ENCODE assay signal across 9 cellular contexts in genomic region chr2:88099798-88100488, GRCh38. TPM values are rescaled to one million over a fixed set of nuclear protein-coding genes. Genes with fewer than 3 reads are reported as not detected.
A peak's percentile ranks its signal among the peaks of the same experiment; 100 is the strongest.
DNase-seq lines count a peak whose midpoint lies in the region; ATAC-seq and TF ChIP-seq lines count a peak whose summit lies in the region.
"Had no signal": no experiment of that assay in that cellular context is flagged by ENCODE, and none has a peak within 500 bp of the region (broad histone marks: within the 10 kb centered on the region; RNA-seq: fewer than 3 reads in every experiment).

No MANE protein-coding gene starts in this region.

- H3K27me3 Mint-ChIP-seq in endodermal cell (ENCODE audit: insufficient read depth) = peaks cover 12% of the 10 kb centered on the region
- peaks cover 2% of the 10 kb centered on the region for H3K27me3 Mint-ChIP-seq in activated naive CD8-positive, alpha-beta T cell treated with anti-CD3 and anti-CD28 coated beads, Interleukin-2, amount 50 U/mL, for 24 hours

- H3K4me2 ChIP-seq in mesenchymal stem cell (ENCODE audit: low read length, poor library complexity, severe bottlenecking) = no peak overlapping the region

- no peaks in the 10 kb centered on the region for H3K27me3 ChIP-seq in endodermal cell (ENCODE audit: control insufficient read depth, insufficient read depth, low read length, poor library complexity, severe bottlenecking)
- H3K27me3 ChIP-seq in mesenchymal stem cell (ENCODE audit: control insufficient read depth in 1 of 2, insufficient read depth in 1 of 2, low read length in 2 of 2) = peaks cover 22 to 28% of the 10 kb centered on the region in 2 experiments

- H3K4me3 ChIP-seq in endodermal cell (ENCODE audit: low read length) (no peak overlapping the region), mesenchymal stem cell (ENCODE audit: insufficient read depth in 1 of 2, low read depth in 1 of 2, low read length in 2 of 2) (no peak overlapping the region)

- no peak overlapping the region for H2BK15ac ChIP-seq in mesenchymal stem cell (ENCODE audit: low read depth, poor library complexity, severe bottlenecking)

- no peak overlapping the region for H4K91ac ChIP-seq in mesenchymal stem cell (ENCODE audit: low read length)

- no peak overlapping the region for H2BK12ac ChIP-seq in mesenchymal stem cell (ENCODE audit: low read length in 2 of 2)

- no peak for TF ChIP-seq CTCF in endodermal cell (conservative IDR thresholded peaks at IDR 0.05)

- H3K4me1 ChIP-seq in endodermal cell (ENCODE audit: control insufficient read depth, insufficient read depth, low read length) (no peaks in the 10 kb centered on the region), mesenchymal stem cell (ENCODE audit: control insufficient read depth, insufficient read depth, low read depth, low read length) (no peaks in the 10 kb centered on the region)

- ATAC-seq in GM19395 (IDR thresholded peaks at IDR 0.05; ENCODE audit: unreplicated experiment) = no peak
- ATAC-seq in activated naive CD8-positive, alpha-beta T cell treated with anti-CD3 and anti-CD28 coated beads, Interleukin-2, amount 50 U/mL, for 24 hours = no peak

- no peak overlapping the region for H3K18ac ChIP-seq in mesenchymal stem cell (ENCODE audit: low read depth in 1 of 2, low read length in 2 of 2)

- WGBS in endodermal cell (ENCODE audit: insufficient coverage in 1 of 2, insufficient read length in 1 of 2), 2 experiments = 14 to 40% methylated on average over 1 to 5 of the region's 5 CpGs
- WGBS in mesenchymal stem cell = 11% methylated on average over 4 of the region's 5 CpGs

- DNase-seq in ELR (ENCODE audit: low read depth) (peak; percentile 28), NAMALWA (ENCODE audit: low spot score) (peak; percentile 27), endodermal cell (peak; percentile 97), mesenchymal stem cell (peak; percentile 22), NCI-H1930 (lab: John Stamatoyannopoulos, UW) (no peak)
- DNase-seq in activated naive CD8-positive, alpha-beta T cell treated with anti-CD3 and anti-CD28 coated beads, Interleukin-2, amount 50 U/mL, for 24 hours = no peak
- DNase-seq in stimulated activated CD4-positive, alpha-beta T cell treated with anti-CD3 and anti-CD28 coated beads, Interleukin-2, amount 100 ng/mL, for 24 hours = no peak
- DNase-seq: activated gamma-delta T cell had no signal

- H3K9ac ChIP-seq in endodermal cell (ENCODE audit: extremely low read depth, low read length, poor library complexity, severe bottlenecking) (no peak overlapping the region), mesenchymal stem cell (ENCODE audit: low read length) (no peak overlapping the region)

- no peaks in the 10 kb centered on the region for H3K9me3 ChIP-seq in endodermal cell (ENCODE audit: control insufficient read depth, low read length)
- no peaks in the 10 kb centered on the region for H3K9me3 ChIP-seq in mesenchymal stem cell (ENCODE audit: control insufficient read depth, low read length)

- no peaks in the 10 kb centered on the region for H3K36me3 Mint-ChIP-seq in endodermal cell (ENCODE audit: low read depth)
- H3K36me3 Mint-ChIP-seq in activated naive CD8-positive, alpha-beta T cell treated with anti-CD3 and anti-CD28 coated beads, Interleukin-2, amount 50 U/mL, for 24 hours (ENCODE audit: low read depth) = no peaks in the 10 kb centered on the region

- H2AFZ ChIP-seq in mesenchymal stem cell (ENCODE audit: low read depth, low read length) = no peak overlapping the region

- H3K27ac ChIP-seq in endodermal cell (ENCODE audit: low read depth, low read length) (no peak overlapping the region), mesenchymal stem cell (ENCODE audit: low read length, poor library complexity, severe bottlenecking) (no peak overlapping the region)

- H3K14ac ChIP-seq in mesenchymal stem cell (ENCODE audit: low read length in 2 of 2) = no peak overlapping the region

- H4K8ac ChIP-seq in mesenchymal stem cell (ENCODE audit: low read length) = no peak overlapping the region

- H3K9me3 Mint-ChIP-seq in endodermal cell = no peaks in the 10 kb centered on the region
- no peaks in the 10 kb centered on the region for H3K9me3 Mint-ChIP-seq in activated naive CD8-positive, alpha-beta T cell treated with anti-CD3 and anti-CD28 coated beads, Interleukin-2, amount 50 U/mL, for 24 hours

- H3K36me3 ChIP-seq in endodermal cell (ENCODE audit: control insufficient read depth, insufficient read depth, low read length) = no peaks in the 10 kb centered on the region
- H3K36me3 ChIP-seq in mesenchymal stem cell (ENCODE audit: control insufficient read depth in 1 of 2, insufficient read depth in 2 of 2, low read depth in 1 of 2, low read length in 2 of 2) = no peaks in the 10 kb centered on the region

- H3K27ac Mint-ChIP-seq in endodermal cell = no peak overlapping the region
- no peak overlapping the region for H3K27ac Mint-ChIP-seq in activated naive CD8-positive, alpha-beta T cell treated with anti-CD3 and anti-CD28 coated beads, Interleukin-2, amount 50 U/mL, for 24 hours

- no peak overlapping the region for H3K4ac ChIP-seq in mesenchymal stem cell (ENCODE audit: low read depth in 1 of 2, low read length in 2 of 2)

- no peak overlapping the region for H2AK5ac ChIP-seq in mesenchymal stem cell (ENCODE audit: low read length, severe bottlenecking)

- no peak overlapping the region for H3K4me3 Mint-ChIP-seq in endodermal cell
- no peak overlapping the region for H3K4me3 Mint-ChIP-seq in activated naive CD8-positive, alpha-beta T cell treated with anti-CD3 and anti-CD28 coated beads, Interleukin-2, amount 50 U/mL, for 24 hours

- no peak overlapping the region for H2BK5ac ChIP-seq in mesenchymal stem cell (ENCODE audit: low read depth, low read length, poor library complexity, severe bottlenecking)

- no peaks in the 10 kb centered on the region for H3K79me1 ChIP-seq in mesenchymal stem cell (replicated peaks; ENCODE audit: low read length, poor library complexity, severe bottlenecking)

- H3K23ac ChIP-seq in mesenchymal stem cell (ENCODE audit: low read length in 2 of 2) = no peak overlapping the region

- H2BK120ac ChIP-seq in mesenchymal stem cell (ENCODE audit: low read depth, low read length) = no peak overlapping the region

- peaks cover 10% of the 10 kb centered on the region for H3K4me1 Mint-ChIP-seq in endodermal cell
- H3K4me1 Mint-ChIP-seq in activated naive CD8-positive, alpha-beta T cell treated with anti-CD3 and anti-CD28 coated beads, Interleukin-2, amount 50 U/mL, for 24 hours = no peaks in the 10 kb centered on the region

RNA-seq across cellular contexts. Expression of gene FABP1, which starts 27.9 kb away (rescaled TPM):
- not detected for total RNA-seq in endodermal cell
- polyA plus RNA-seq in endodermal cell (2013, experiment 1 of 2) = not detected
- polyA plus RNA-seq in endodermal cell (2013, experiment 2 of 2) = 0.46 TPM
- polyA plus RNA-seq in mesenchymal stem cell (2013, experiment 1 of 2) = not detected
- polyA plus RNA-seq in mesenchymal stem cell (2013, experiment 2 of 2) = not detected

RNA-seq across cellular contexts. Expression of gene SMYD1, which starts 32.3 kb away (rescaled TPM):
- total RNA-seq in endodermal cell = not detected
- polyA plus RNA-seq in endodermal cell (2013, experiment 1 of 2) = 0.07 TPM
- 0.17 TPM for polyA plus RNA-seq in endodermal cell (2013, experiment 2 of 2)
- not detected for polyA plus RNA-seq in mesenchymal stem cell (2013, experiment 1 of 2)
- polyA plus RNA-seq in mesenchymal stem cell (2013, experiment 2 of 2) = not detected

RNA-seq across cellular contexts. Expression of gene KRCC1, which starts 44.4 kb away (rescaled TPM):
- total RNA-seq in endodermal cell = 10 to 100 TPM; 11.7 to 20.3 TPM
- 17.4 TPM for polyA plus RNA-seq in endodermal cell (2013, experiment 1 of 2)
- 18.4 TPM for polyA plus RNA-seq in endodermal cell (2013, experiment 2 of 2)
- 22.7 TPM for polyA plus RNA-seq in mesenchymal stem cell (2013, experiment 1 of 2)
- 24.0 TPM for polyA plus RNA-seq in mesenchymal stem cell (2013, experiment 2 of 2)

Comparison
In these comparisons a context has a peak if more than half of its experiments do, and no peak if none do; other contexts are left out.
1. DNase-seq: peak in ELR (single experiment), NAMALWA (single experiment), endodermal cell (single experiment) and mesenchymal stem cell (single experiment); none in NCI-H1930 (0 of 2), activated naive CD8-positive, alpha-beta T cell treated with anti-CD3 and anti-CD28 coated beads, Interleukin-2, amount 50 U/mL, for 24 hours (single experiment) and stimulated activated CD4-positive, alpha-beta T cell treated with anti-CD3 and anti-CD28 coated beads, Interleukin-2, amount 100 ng/mL, for 24 hours (0 of 2).